ENCODE assay signal across 8 cellular contexts in the genomic region with DNA sequence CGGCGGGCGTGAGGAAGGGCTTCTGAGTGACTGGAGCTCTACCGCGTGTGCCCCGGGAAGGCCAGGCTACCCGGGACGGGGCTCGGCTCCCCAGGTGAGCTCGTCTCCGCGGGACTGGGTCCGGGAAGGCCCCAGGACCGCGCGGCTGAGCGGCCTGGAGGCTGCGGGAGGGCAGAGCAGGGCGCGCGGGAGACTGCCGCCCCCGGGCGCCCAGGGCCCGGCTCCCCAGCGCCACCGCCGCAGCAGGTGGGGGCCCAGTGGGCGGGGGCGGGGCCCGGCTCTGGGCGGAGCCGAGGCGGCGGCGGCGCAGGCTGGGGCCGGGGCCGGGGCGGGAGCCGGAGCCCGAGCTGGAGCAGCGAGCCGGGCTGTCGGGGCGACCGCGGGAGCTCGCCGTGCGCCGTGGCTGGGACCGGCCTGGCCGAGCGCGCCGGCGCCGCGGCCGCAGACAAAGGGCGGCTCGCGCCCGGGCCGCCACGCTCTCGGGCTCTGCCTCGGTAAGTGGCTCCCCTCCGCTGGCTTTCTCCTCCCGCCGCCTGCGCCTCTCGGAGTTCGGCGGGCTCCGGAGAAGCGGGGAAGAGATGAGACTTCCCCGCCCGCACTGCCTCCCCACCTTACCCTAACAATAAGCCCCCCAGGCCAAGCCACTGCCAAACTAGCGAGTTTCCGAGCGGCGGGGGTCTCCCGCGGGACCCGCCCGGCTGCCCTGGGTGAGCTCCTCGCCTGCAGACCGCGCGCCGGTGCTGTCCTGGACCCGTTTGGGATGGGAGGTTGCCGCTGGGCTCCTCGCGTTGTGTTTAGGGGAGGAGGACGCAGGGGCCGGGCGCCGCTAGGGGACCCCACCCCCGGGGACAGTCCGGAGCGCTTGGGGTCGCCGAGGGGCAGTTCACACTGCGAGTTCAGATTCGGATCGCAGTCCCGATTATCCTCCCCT. TPM values are rescaled to one million over a fixed set of nuclear protein-coding genes. Genes with fewer than 3 reads are reported as not detected.
DNase-seq lines count a peak whose midpoint lies in the region; ATAC-seq and TF ChIP-seq lines count a peak whose summit lies in the region.

Gene MAPK4 (plus strand): TSS at position 338 of the 931 bp plus-strand sequence. CDS start 103,872 bp downstream, outside the sequence.

- no peak for TF ChIP-seq POLR2A in right lobe of liver (IDR thresholded peaks at IDR 0.05)

- H3K27me3 ChIP-seq in RWPE2 (ENCODE audit: insufficient read depth, poor library complexity, severe bottlenecking) (peaks cover 26% of the 10 kb centered on the region), right lobe of liver (no peaks in the 10 kb centered on the region), subcutaneous abdominal adipose tissue (ENCODE audit: control insufficient read depth in 5 of 5, insufficient read depth in 4 of 5, low read length in 5 of 5) (peaks cover 7 to 35% (median 23%) of the 10 kb centered on the region in 5 donors)

- peak within 1 kb of the TSS in 3 of 5 donors; percentile 45 to 68 (median 61) for H3K9ac ChIP-seq in subcutaneous abdominal adipose tissue (ENCODE audit: low read length in 5 of 5)

- no peaks in the 10 kb centered on the region for H3K36me3 ChIP-seq in RWPE2 (ENCODE audit: low read depth)
- H3K36me3 ChIP-seq in right lobe of liver, result no peaks in the 10 kb centered on the region
- no peaks in the 10 kb centered on the region for H3K36me3 ChIP-seq in subcutaneous abdominal adipose tissue (ENCODE audit: control insufficient read depth in 5 of 5, insufficient read depth in 5 of 5, low read length in 5 of 5)

- no peak within 1 kb of the TSS for H3K27ac ChIP-seq in RWPE2 (ENCODE audit: poor library complexity, severe bottlenecking)
- H3K27ac ChIP-seq in right lobe of liver, result peak within 1 kb of the TSS in 2 of 3 donors; percentile 37 to 44
- no peak within 1 kb of the TSS for H3K27ac ChIP-seq in subcutaneous abdominal adipose tissue (ENCODE audit: low read depth, low read length)

- TF ChIP-seq CTCF in RWPE2 (IDR thresholded peaks at IDR 0.05; ENCODE audit: poor library complexity, severe bottlenecking) (no peak), right lobe of liver (IDR thresholded peaks at IDR 0.05) (no peak)

- peak; percentile 64 to 96 (median 86) for DNase-seq in NCI-H1417 (lab: John Stamatoyannopoulos, UW)
- no peak for DNase-seq in NCI-H1417 treated with DMSO at 0.1 percent for 48 hours (lab: John Stamatoyannopoulos, UW)
- peak; percentile 51 for DNase-seq in RWPE2 (ENCODE audit: low spot score)
- DNase-seq in ecto neural progenitor cell (ENCODE audit: low spot score), result peak; percentile 78
- DNase-seq in right lobe of liver, result peak; percentile 69 to 74 (median 73)
- DNase-seq in A172 (ENCODE audit: low spot score), result no peak

- WGBS in right lobe of liver (ENCODE audit: insufficient coverage, low coverage, low lambda C conversion rate, missing lambda C conversion rate), result 0% methylated on average over 28 of the region's 110 CpGs

- ATAC-seq in HG02610 (IDR thresholded peaks at IDR 0.05; ENCODE audit: unreplicated experiment) (peak; percentile 62), RWPE2 (ENCODE audit: low read depth) (peak; percentile 68), right lobe of liver (peak; percentile 86 to 92 (median 90))

- H3K4me3 ChIP-seq in RWPE2 (ENCODE audit: severe bottlenecking), result peak within 1 kb of the TSS; percentile 40
- H3K4me3 ChIP-seq in right lobe of liver, result peak within 1 kb of the TSS; percentile 56 to 71 (median 70)
- H3K4me3 ChIP-seq in subcutaneous abdominal adipose tissue (ENCODE audit: low read depth in 1 of 5, low read length in 5 of 5), result peak within 1 kb of the TSS; percentile 36 to 68 (median 54)

- intact Hi-C loops in right lobe of liver (cut with DNase I), result no loop called here

- H3K4me1 ChIP-seq in RWPE2 (ENCODE audit: insufficient read depth, poor library complexity, severe bottlenecking) (no peaks in the 10 kb centered on the region), right lobe of liver (peaks cover 0 to 13% (median 0%) of the 10 kb centered on the region in 4 donors), subcutaneous abdominal adipose tissue (ENCODE audit: control insufficient read depth in 5 of 5, insufficient read depth in 5 of 5, low read length in 5 of 5) (peaks cover 0 to 18% (median 16%) of the 10 kb centered on the region in 5 donors)

- H3K9me3 ChIP-seq in RWPE2 (ENCODE audit: severe bottlenecking), result no peaks in the 10 kb centered on the region
- H3K9me3 ChIP-seq in right lobe of liver, result no peaks in the 10 kb centered on the region
- H3K9me3 ChIP-seq in subcutaneous abdominal adipose tissue (ENCODE audit: control insufficient read depth in 5 of 5, low read length in 5 of 5), result peaks cover 0 to 13% (median 11%) of the 10 kb centered on the region in 5 donors

RNA-seq across cellular contexts. Expression of gene MAPK4, which starts in this region (rescaled TPM):
- total RNA-seq in right lobe of liver, result 1 to 10 TPM in 4 of 6 experiments, under 1 TPM in 2; 0.33 to 8.3 (median 1.5) TPM
- 0.05 and 0.07 TPM in 2 replicates for total RNA-seq in A172 (2014; rRNA removed; shearing (Covaris generic))

Comparison
In these comparisons a context has a peak if more than half of its experiments do, and no peak if none do; other contexts are left out.
1. DNase-seq: peak in NCI-H1417 (3 of 3), RWPE2 (single experiment), ecto neural progenitor cell (single experiment) and right lobe of liver (3 of 3); none in NCI-H1417 treated with DMSO at 0.1 percent for 48 hours (single experiment) and A172 (single experiment).
2. H3K27ac ChIP-seq: peak in right lobe of liver (2 of 3); none in RWPE2 (single experiment) and subcutaneous abdominal adipose tissue (single experiment).
3. Peak in every context shown above with its lines, with median percentiles within 50 percentile points of each other: ATAC-seq and H3K4me3 ChIP-seq.